In the genomic region with DNA sequence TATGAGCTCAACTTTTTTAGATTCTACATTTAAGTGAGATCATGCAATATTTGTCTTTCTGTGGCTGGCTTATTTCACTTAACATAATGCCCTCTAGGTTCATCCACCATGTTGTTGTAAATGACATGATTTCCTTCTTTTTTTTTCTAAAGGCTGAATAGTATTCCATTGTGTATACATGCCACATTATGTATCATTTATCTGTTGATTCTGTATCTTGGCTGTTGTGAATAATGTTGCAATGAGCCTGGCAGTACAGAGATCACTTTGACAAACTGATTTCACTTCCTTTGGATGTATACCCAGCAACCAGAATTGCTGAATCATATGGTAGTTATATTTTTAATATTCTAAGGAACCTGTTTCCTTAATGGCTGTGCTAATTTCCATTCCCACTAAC, we compare ENCODE assay signal across 26 cellular contexts. TPM values are rescaled to one million over a fixed set of nuclear protein-coding genes. Genes with fewer than 3 reads are reported as not detected.
A peak's percentile ranks its signal among the peaks of the same experiment; 100 is the strongest.
DNase-seq lines count a peak whose midpoint lies in the region; ATAC-seq, FAIRE-seq and TF ChIP-seq lines count a peak whose summit lies in the region.
"Had no signal": no experiment of that assay in that cellular context is flagged by ENCODE, and none has a peak within 500 bp of the region (broad histone marks: within the 10 kb centered on the region; RNA-seq: fewer than 3 reads in every experiment).

No MANE protein-coding gene starts in this region.

- no peaks in the 10 kb centered on the region for H3K36me3 ChIP-seq in mucosa of descending colon (ENCODE audit: low read depth)

- ATAC-seq in GM19395 (IDR thresholded peaks at IDR 0.05; ENCODE audit: unreplicated experiment) (no peak), mucosa of descending colon (no peak)

- no peaks in the 10 kb centered on the region for H3K9me3 ChIP-seq in mucosa of descending colon
- H3K9me3 ChIP-seq: SK-N-SH had no signal

- TF ChIP-seq POLR2A in GM12892 (IDR thresholded peaks at IDR 0.05; ENCODE audit: low read depth, low read length) = no peak

- H3K27ac Mint-ChIP-seq in activated T-helper 2 cell treated with anti-CD3 and anti-CD28 coated beads, Interferon-gamma antibody, Interleukin-2, Interleukin-4, amounts not matched to agents 10 μg/mL and 5 μg/mL and 100 μg/mL, durations not matched to agents 14 hours and 24 hours and 36 hours = no peak overlapping the region
- H3K27ac Mint-ChIP-seq: B cell had no signal

- no peak for TF ChIP-seq CTCF in mucosa of descending colon (IDR thresholded peaks at IDR 0.05)

- no peaks in the 10 kb centered on the region for H3K9me3 Mint-ChIP-seq in activated T-helper 2 cell treated with anti-CD3 and anti-CD28 coated beads, Interferon-gamma antibody, Interleukin-2, Interleukin-4, amounts not matched to agents 10 μg/mL and 5 μg/mL and 100 μg/mL, durations not matched to agents 14 hours and 24 hours and 36 hours
- H3K9me3 Mint-ChIP-seq: CD14-positive monocyte had no signal

- H3K4me3 Mint-ChIP-seq in activated T-helper 2 cell treated with anti-CD3 and anti-CD28 coated beads, Interferon-gamma antibody, Interleukin-2, Interleukin-4, amounts not matched to agents 10 μg/mL and 5 μg/mL and 100 μg/mL, durations not matched to agents 14 hours and 24 hours and 36 hours (ENCODE audit: low read depth) = no peak overlapping the region
- H3K4me3 Mint-ChIP-seq: B cell, CD14-positive monocyte had no signal

- no peak for DNase-seq in GM12892 (ENCODE audit: insufficient read length)
- peak; percentile 72 for DNase-seq in SK-MEL-5 (ENCODE audit: low read depth, low spot score)
- DNase-seq in iris pigment epithelial cell (ENCODE audit: low read depth) = peak; percentile 31
- DNase-seq in activated T-helper 2 cell treated with anti-CD3 and anti-CD28 coated beads, Interferon-gamma antibody, Interleukin-2, Interleukin-4, amounts not matched to agents 10 μg/mL and 5 μg/mL and 100 μg/mL, durations not matched to agents 14 hours and 24 hours and 36 hours (ENCODE audit: low spot score) = no peak
- DNase-seq in cerebellar cortex (ENCODE audit: low spot score) = no peak
- DNase-seq in mucosa of descending colon = no peak
- DNase-seq: Calu3, DMS79 treated with DMSO at 0.1 percent for 48 hours, GF-D8, GM23248, H7, Karpas-422, NCI-H1105 treated with DMSO at 0.1 percent for 48 hours, NCI-H146, NCI-H2029, NCI-H446, NCI-H524 treated with DMSO at 0.1 percent for 48 hours, NCI-H774, SIG-M5, SK-N-SH, SW 1271 had no signal

- FAIRE-seq in GM12892 (lab: Jason Lieb, UNC) = peak; percentile 17
- FAIRE-seq: GM19239, RCC 7860 had no signal

- no peak overlapping the region for H3K4me3 ChIP-seq in mucosa of descending colon
- H3K4me3 ChIP-seq: GM23248 had no signal

- intact Hi-C loops in activated T-helper 2 cell treated with anti-CD3 and anti-CD28 coated beads, Interferon-gamma antibody, Interleukin-2, Interleukin-4, amounts not matched to agents 10 μg/mL and 5 μg/mL and 100 μg/mL, durations not matched to agents 14 hours and 24 hours and 36 hours (cut with micrococcal nuclease) = loop anchor here (10.0 kb wide), 1 partner anchor 375 kb away; a partner anchor contains a TSS
- intact Hi-C loops in mucosa of descending colon (cut with DNase I, micrococcal nuclease) = no loop called here

- H3K4me1 ChIP-seq in mucosa of descending colon (ENCODE audit: low read depth) = no peaks in the 10 kb centered on the region

- peaks cover 11% of the 10 kb centered on the region for H3K36me3 Mint-ChIP-seq in activated T-helper 2 cell treated with anti-CD3 and anti-CD28 coated beads, Interferon-gamma antibody, Interleukin-2, Interleukin-4, amounts not matched to agents 10 μg/mL and 5 μg/mL and 100 μg/mL, durations not matched to agents 14 hours and 24 hours and 36 hours (ENCODE audit: low read depth)

- in situ Hi-C loops in SK-MEL-5 (cut with HindIII; ENCODE audit: low pct_unique_long_range_greater_than_20kb, low sequenced_read_pairs) = no loop called here

- H3K27me3 Mint-ChIP-seq in activated T-helper 2 cell treated with anti-CD3 and anti-CD28 coated beads, Interferon-gamma antibody, Interleukin-2, Interleukin-4, amounts not matched to agents 10 μg/mL and 5 μg/mL and 100 μg/mL, durations not matched to agents 14 hours and 24 hours and 36 hours (ENCODE audit: low read depth) = peaks cover 62% of the 10 kb centered on the region
- H3K27me3 Mint-ChIP-seq: B cell had no signal

- peaks cover 9% of the 10 kb centered on the region for H3K4me1 Mint-ChIP-seq in activated T-helper 2 cell treated with anti-CD3 and anti-CD28 coated beads, Interferon-gamma antibody, Interleukin-2, Interleukin-4, amounts not matched to agents 10 μg/mL and 5 μg/mL and 100 μg/mL, durations not matched to agents 14 hours and 24 hours and 36 hours (ENCODE audit: low read depth)

RNA-seq across cellular contexts. Expression of a gene that starts 19.1 kb away (rescaled TPM):
- 3.7 TPM for polyA plus RNA-seq in GM12892 (2012; ENCODE audit: missing spikeins)
- 14.2 and 15.6 TPM in 2 replicates for total RNA-seq in SK-MEL-5 (2014; rRNA removed; shearing (Covaris generic))
- polyA plus RNA-seq in SK-MEL-5 (2015; cell fraction: cytosol; rRNA removed) = 23.4 and 26.4 TPM in 2 replicates
- 22.1 and 26.9 TPM in 2 replicates for polyA plus RNA-seq in SK-MEL-5 (2015; cell fraction: nucleus; rRNA removed)
- total RNA-seq in activated T-helper 2 cell treated with anti-CD3 and anti-CD28 coated beads, Interferon-gamma antibody, Interleukin-2, Interleukin-4, amounts not matched to agents 10 μg/mL and 5 μg/mL and 100 μg/mL, durations not matched to agents 14 hours and 24 hours and 36 hours = 3.3 and 3.5 TPM in 2 replicates
- total RNA-seq in mucosa of descending colon = 10 to 100 TPM; 12.0 to 13.2 (median 13.1) TPM

RNA-seq across cellular contexts. Expression of a gene that starts 48.6 kb away (rescaled TPM):
- polyA plus RNA-seq in GM12892 (2012; ENCODE audit: missing spikeins) = not detected
- total RNA-seq in SK-MEL-5 (2014; rRNA removed; shearing (Covaris generic)) = 11.1 and 11.9 TPM in 2 replicates
- 7.2 and 9.2 TPM in 2 replicates for polyA plus RNA-seq in SK-MEL-5 (2015; cell fraction: cytosol; rRNA removed)
- 10.2 and 10.5 TPM in 2 replicates for polyA plus RNA-seq in SK-MEL-5 (2015; cell fraction: nucleus; rRNA removed)
- not detected in 2 replicates for total RNA-seq in activated T-helper 2 cell treated with anti-CD3 and anti-CD28 coated beads, Interferon-gamma antibody, Interleukin-2, Interleukin-4, amounts not matched to agents 10 μg/mL and 5 μg/mL and 100 μg/mL, durations not matched to agents 14 hours and 24 hours and 36 hours
- 1 to 10 TPM in 1 of 3 donors, under 1 TPM in 2; 0.22 to 1.0 (median 0.25) TPM for total RNA-seq in mucosa of descending colon
- total RNA-seq: Calu3, GM23248 had no signal
- polyA plus RNA-seq: CD14-positive monocyte, GM23248 had no signal

Comparison
In these comparisons a context has a peak if more than half of its experiments do, and no peak if none do; other contexts are left out.
1. DNase-seq: peak in SK-MEL-5 (single experiment) and iris pigment epithelial cell (single experiment); none in GM12892 (single experiment), activated T-helper 2 cell treated with anti-CD3 and anti-CD28 coated beads, Interferon-gamma antibody, Interleukin-2, Interleukin-4, amounts not matched to agents 10 μg/mL and 5 μg/mL and 100 μg/mL, durations not matched to agents 14 hours and 24 hours and 36 hours (single experiment), cerebellar cortex (single experiment) and mucosa of descending colon (0 of 3).